ENCODE assay signal across 21 cellular contexts in genomic region chr2:206452750-206453149, GRCh38. TPM values are rescaled to one million over a fixed set of nuclear protein-coding genes. Genes with fewer than 3 reads are reported as not detected.
A peak's percentile ranks its signal among the peaks of the same experiment; 100 is the strongest.
DNase-seq lines count a peak whose midpoint lies in the region; ATAC-seq and TF ChIP-seq lines count a peak whose summit lies in the region.
"Had no signal": no experiment of that assay in that cellular context is flagged by ENCODE, and none has a peak within 500 bp of the region (broad histone marks: within the 10 kb centered on the region; RNA-seq: fewer than 3 reads in every experiment).

No MANE protein-coding gene starts in this region.

- no peaks in the 10 kb centered on the region for H4K20me1 ChIP-seq in MM.1S (ENCODE audit: insufficient read depth, low read length)

- H3K27ac ChIP-seq in left ventricle myocardium inferior (replicated peaks) (peak overlapping the region; percentile 80), MM.1S (ENCODE audit: low read length) (no peak overlapping the region)
- H3K27ac ChIP-seq: esophagus squamous epithelium, thoracic aorta, VCaP had no signal

- no peak overlapping the region for H3K4me2 ChIP-seq in MM.1S (ENCODE audit: low read depth, low read length)

- intact Hi-C loops in left ventricle myocardium inferior (cut with micrococcal nuclease): no loop called here

- peaks cover 30% of the 10 kb centered on the region for H3K4me1 ChIP-seq in left ventricle myocardium inferior
- peaks cover 21% of the 10 kb centered on the region for H3K4me1 ChIP-seq in MM.1S (ENCODE audit: low read length)

- H3K79me2 ChIP-seq in MM.1S (ENCODE audit: low read length): no peaks in the 10 kb centered on the region

- H3K9ac ChIP-seq in MM.1S (ENCODE audit: low read length): no peak overlapping the region

- no peak for TF ChIP-seq CTCF in cardiac fibroblast (IDR thresholded peaks at IDR 0.05; ENCODE audit: low read depth, low read length)
- no peak for TF ChIP-seq CTCF in left ventricle myocardium inferior (IDR thresholded peaks at IDR 0.05; ENCODE audit: borderline replicate concordance)
- no peak for TF ChIP-seq CTCF in MM.1S (IDR thresholded peaks at IDR 0.05; ENCODE audit: low read length)

- H3K27me3 ChIP-seq in left ventricle myocardium inferior (ENCODE audit: low read depth): no peaks in the 10 kb centered on the region
- H3K27me3 ChIP-seq in MM.1S (replicated peaks; ENCODE audit: insufficient read depth, low read length): no peaks in the 10 kb centered on the region
- H3K27me3 ChIP-seq: esophagus squamous epithelium had no signal

- H3K9me2 ChIP-seq in MM.1S (replicated peaks; ENCODE audit: insufficient read depth, low read length): no peaks in the 10 kb centered on the region

- no peaks in the 10 kb centered on the region for H3K9me3 ChIP-seq in left ventricle myocardium inferior (replicated peaks)
- no peaks in the 10 kb centered on the region for H3K9me3 ChIP-seq in MM.1S (replicated peaks; ENCODE audit: insufficient read depth, low read length)
- H3K9me3 ChIP-seq: esophagus squamous epithelium, thoracic aorta had no signal

- H3K4me3 ChIP-seq in cardiac fibroblast (replicated peaks in 1 of 2; ENCODE audit: low read depth in 2 of 2, low read length in 2 of 2): no peak overlapping the region
- peak overlapping the region; percentile 52 for H3K4me3 ChIP-seq in left ventricle myocardium inferior
- H3K4me3 ChIP-seq in MM.1S (ENCODE audit: low read length): no peak overlapping the region
- H3K4me3 ChIP-seq: esophagus squamous epithelium, lung, thoracic aorta had no signal

- DNase-seq in Daoy (ENCODE audit: low read depth): peak; percentile 17
- peak; percentile 14 for DNase-seq in M059J (ENCODE audit: low read depth)
- DNase-seq in cardiac fibroblast (ENCODE audit: low read depth in 2 of 2): peak; percentile 29 to 33
- DNase-seq in left ventricle myocardium inferior: no peak
- DNase-seq in activated naive CD4-positive, alpha-beta T cell treated with Interleukin-2 at 50 U/mL for 16 hours: no peak
- DNase-seq in MM.1S: no peak
- DNase-seq: activated CD4-positive, alpha-beta T cell treated with anti-CD3 and anti-CD28 coated beads, Interleukin-2, amount 50 U/mL, for 4 hours; activated effector memory CD4-positive, alpha-beta T cell treated with anti-CD3 and anti-CD28 coated beads, Interleukin-2, amount 50 U/mL, for 16 hours; CD4-positive, CD25-positive, alpha-beta regulatory T cell; DMS153; esophagus squamous epithelium; Kasumi-1; naive thymus-derived CD4-positive, alpha-beta T cell; T-helper 1 cell had no signal

- H3K36me3 ChIP-seq in left ventricle myocardium inferior (peaks cover 3% of the 10 kb centered on the region), MM.1S (replicated peaks; ENCODE audit: insufficient read depth, low read length) (no peaks in the 10 kb centered on the region)
- H3K36me3 ChIP-seq: esophagus squamous epithelium, thoracic aorta had no signal

- H3F3A ChIP-seq in MM.1S (ENCODE audit: insufficient read depth, low read length): peaks cover 12% of the 10 kb centered on the region

- H2AFZ ChIP-seq in MM.1S (ENCODE audit: low read length): no peak overlapping the region

- no peak for ATAC-seq in GM19397 (IDR thresholded peaks at IDR 0.05; ENCODE audit: unreplicated experiment)
- no peak for ATAC-seq in HG03045 (IDR thresholded peaks at IDR 0.05; ENCODE audit: unreplicated experiment)
- ATAC-seq: naive thymus-derived CD4-positive, alpha-beta T cell; sciatic nerve; stimulated activated memory B cell treated with anti-CD40 and anti-IgM and Interleukin-4, amounts not matched to agents 10 μg/mL and 1 μg/mL and 100 μg/mL, for 72 hours had no signal

RNA-seq across cellular contexts. Expression of gene ADAM23, which starts 9.4 kb away (rescaled TPM):
- total RNA-seq in Daoy (2014; rRNA removed; shearing (Covaris generic)): 1.1 and 2.5 TPM in 2 replicates
- 0.25 TPM in 1 of 2 replicates, not detected in the other for total RNA-seq in M059J (2014; rRNA removed; shearing (Covaris generic))
- 61.2 TPM for total RNA-seq in left ventricle myocardium inferior

Comparison
In these comparisons a context has a peak if more than half of its experiments do, and no peak if none do; other contexts are left out.
1. DNase-seq: peak in Daoy (single experiment), M059J (single experiment) and cardiac fibroblast (2 of 2); none in left ventricle myocardium inferior (single experiment), activated naive CD4-positive, alpha-beta T cell treated with Interleukin-2 at 50 U/mL for 16 hours (single experiment) and MM.1S (single experiment).
2. RNA of gene ADAM23, which starts 9.4 kb away (total RNA-seq): 61.2 TPM in left ventricle myocardium inferior (single experiment); 1.1 to 2.5 TPM in Daoy and 0.25 TPM in M059J; every median in the first group is over 10 times any median in the second.